Comparison of ENCODE assay signal across 24 cellular contexts in the genomic region with DNA sequence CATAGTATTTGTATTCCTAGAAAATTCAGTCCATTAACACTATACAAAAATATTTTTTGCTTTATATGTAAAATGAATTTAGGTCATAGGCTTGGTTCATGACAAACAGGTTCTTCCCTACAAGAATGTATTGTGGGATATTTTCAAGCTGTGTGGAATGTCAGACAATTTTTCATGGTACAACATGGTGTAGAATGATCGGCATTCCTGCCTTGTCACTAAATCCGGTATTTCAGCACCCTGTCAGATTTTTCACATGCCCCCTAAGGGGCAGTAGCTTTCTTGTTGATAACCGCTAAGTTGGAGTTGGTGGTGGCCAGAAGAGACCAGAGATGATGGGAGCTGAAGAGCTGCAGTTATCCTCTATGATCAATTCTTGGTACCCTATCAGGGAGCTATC.
"Had no signal": no experiment of that assay in that cellular context is flagged by ENCODE, and none has a peak within 500 bp of the region (broad histone marks: within the 10 kb centered on the region; RNA-seq: fewer than 3 reads in every experiment).

No MANE protein-coding gene starts in this region.

- DNase-seq: colonic mucosa; cortex of kidney; dermis blood vessel endothelial cell; dorsolateral prefrontal cortex; effector CD4-positive, alpha-beta T cell; effector CD8-positive, alpha-beta T cell; effector memory CD4-positive, alpha-beta T cell; effector memory CD8-positive, alpha-beta T cell; endodermal cell; erythroblast; esophagus squamous epithelium; foreskin fibroblast; foreskin keratinocyte; foreskin melanocyte; gastrocnemius medialis; glutamatergic neuron; head of caudate nucleus; heart left ventricle; heart right ventricle had no signal

- H3K4me1 ChIP-seq: colonic mucosa, esophagus muscularis mucosa, esophagus squamous epithelium, foreskin keratinocyte, gastrocnemius medialis, gastroesophageal sphincter, heart left ventricle, heart right ventricle had no signal

- H3K9me3 ChIP-seq: colonic mucosa, esophagus squamous epithelium, gastrocnemius medialis, gastroesophageal sphincter, heart left ventricle, heart right ventricle had no signal

- ATAC-seq: effector memory CD8-positive, alpha-beta T cell; esophagus mucosa; foreskin keratinocyte; gastrocnemius medialis; gastroesophageal sphincter; heart left ventricle; heart right ventricle had no signal

- H3K4me3 ChIP-seq: colonic mucosa, coronary artery, dorsolateral prefrontal cortex, esophagus muscularis mucosa, esophagus squamous epithelium, gastrocnemius medialis, gastroesophageal sphincter, heart left ventricle, heart right ventricle had no signal

- H3K27me3 ChIP-seq: colonic mucosa, esophagus muscularis mucosa, esophagus squamous epithelium, foreskin keratinocyte, gastrocnemius medialis, gastroesophageal sphincter had no signal

- H3K36me3 ChIP-seq: colonic mucosa, esophagus muscularis mucosa, esophagus squamous epithelium, gastrocnemius medialis, gastroesophageal sphincter, heart left ventricle, heart right ventricle had no signal

- H3K27ac ChIP-seq: colonic mucosa, coronary artery, dorsolateral prefrontal cortex, epithelial cell of prostate, esophagus muscularis mucosa, esophagus squamous epithelium, foreskin keratinocyte, gastrocnemius medialis, gastroesophageal sphincter, heart left ventricle, heart right ventricle had no signal
